In the genomic region with DNA sequence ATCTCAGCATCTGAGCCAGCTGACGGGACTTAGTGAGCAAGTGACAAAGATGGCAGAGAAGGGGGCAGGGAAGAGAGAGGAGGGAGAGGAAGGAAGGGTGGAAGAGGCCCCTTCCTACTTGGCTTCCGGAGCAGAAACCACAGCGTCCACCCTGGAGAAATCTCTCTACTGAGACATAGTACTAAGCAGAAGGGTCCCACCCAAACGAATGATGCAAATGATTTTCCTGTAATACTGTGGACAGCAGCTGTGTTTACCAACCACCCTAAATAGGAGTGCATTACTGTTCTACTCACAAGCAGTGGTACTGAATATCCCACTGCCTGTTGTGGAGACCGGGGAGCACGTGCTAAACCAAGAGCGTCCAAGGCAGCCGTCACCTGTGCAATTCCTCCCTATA, we compare ENCODE assay signal across 9 cellular contexts. TPM values are rescaled to one million over a fixed set of nuclear protein-coding genes. Genes with fewer than 3 reads are reported as not detected.
DNase-seq lines count a peak whose midpoint lies in the region; ATAC-seq and TF ChIP-seq lines count a peak whose summit lies in the region.
"Had no signal": no experiment of that assay in that cellular context is flagged by ENCODE, and none has a peak within 500 bp of the region (broad histone marks: within the 10 kb centered on the region; RNA-seq: fewer than 3 reads in every experiment).

No MANE protein-coding gene starts in this region.

- no peaks in the 10 kb centered on the region for H3K9me3 ChIP-seq in Peyer's patch

- DNase-seq in Peyer's patch, result peak in 2 of 3 donors; percentile 68 to 69
- peak; percentile 25 for DNase-seq in naive B cell
- no peak for DNase-seq in D341Med (ENCODE audit: low spot score)
- DNase-seq in NCI-H2227 treated with DMSO at 0.1 percent for 48 hours (lab: John Stamatoyannopoulos, UW), result no peak
- no peak for DNase-seq in hippocampal formation (lab: John Stamatoyannopoulos, UW)

- peak overlapping the region in 1 of 4 donors; percentile 26 for H3K27ac ChIP-seq in Peyer's patch

- H3K27ac Mint-ChIP-seq in naive B cell, result peak overlapping the region; percentile 1 to 89 (median 22)

- H3K36me3 ChIP-seq in Peyer's patch, result no peaks in the 10 kb centered on the region

- no peak for TF ChIP-seq CTCF in Peyer's patch (IDR thresholded peaks at IDR 0.05)

- H3K36me3 Mint-ChIP-seq in naive B cell, result no peaks in the 10 kb centered on the region

- H3K27me3 Mint-ChIP-seq in naive B cell, result no peaks in the 10 kb centered on the region

- no peaks in the 10 kb centered on the region for H3K27me3 ChIP-seq in Peyer's patch

- no peak for TF ChIP-seq POLR2A in Peyer's patch (IDR thresholded peaks at IDR 0.05)

- H3K4me1 ChIP-seq in Peyer's patch, result peaks cover 0 to 4% (median 0%) of the 10 kb centered on the region in 4 donors

- ATAC-seq in GM18907 (IDR thresholded peaks at IDR 0.05; ENCODE audit: unreplicated experiment), result peak; percentile 84
- peak; percentile 66 for ATAC-seq in HG02870 (IDR thresholded peaks at IDR 0.05; ENCODE audit: unreplicated experiment)
- ATAC-seq in naive B cell (ENCODE audit: low read depth in 2 of 2), result peak; percentile 75 to 81
- ATAC-seq in GM18517 (IDR thresholded peaks at IDR 0.05; ENCODE audit: unreplicated experiment), result no peak

- peaks cover 46 to 56% (median 49%) of the 10 kb centered on the region in 3 donors for H3K4me1 Mint-ChIP-seq in naive B cell

- peak overlapping the region; percentile 1 to 90 (median 79) for H3K4me3 Mint-ChIP-seq in naive B cell

- no peak overlapping the region for H3K4me3 ChIP-seq in Peyer's patch

- no peaks in the 10 kb centered on the region for H3K9me3 Mint-ChIP-seq in naive B cell

RNA-seq across cellular contexts. Expression of a gene that starts 29.4 kb away (rescaled TPM):
- total RNA-seq in Peyer's patch, result 1 to 10 TPM in 3 of 4 donors, under 1 TPM in 1; 0.47 to 3.3 (median 1.3) TPM
- polyA plus RNA-seq in naive B cell (ENCODE audit: low read depth in 6 of 6), result not detected
- total RNA-seq: urinary bladder had no signal

Comparison
In these comparisons a context has a peak if more than half of its experiments do, and no peak if none do; other contexts are left out.
1. DNase-seq: peak in Peyer's patch (2 of 3) and naive B cell (single experiment); none in D341Med (single experiment), NCI-H2227 treated with DMSO at 0.1 percent for 48 hours (single experiment) and hippocampal formation (0 of 2).